Comparison of ENCODE assay signal across 8 cellular contexts in the genomic region with DNA sequence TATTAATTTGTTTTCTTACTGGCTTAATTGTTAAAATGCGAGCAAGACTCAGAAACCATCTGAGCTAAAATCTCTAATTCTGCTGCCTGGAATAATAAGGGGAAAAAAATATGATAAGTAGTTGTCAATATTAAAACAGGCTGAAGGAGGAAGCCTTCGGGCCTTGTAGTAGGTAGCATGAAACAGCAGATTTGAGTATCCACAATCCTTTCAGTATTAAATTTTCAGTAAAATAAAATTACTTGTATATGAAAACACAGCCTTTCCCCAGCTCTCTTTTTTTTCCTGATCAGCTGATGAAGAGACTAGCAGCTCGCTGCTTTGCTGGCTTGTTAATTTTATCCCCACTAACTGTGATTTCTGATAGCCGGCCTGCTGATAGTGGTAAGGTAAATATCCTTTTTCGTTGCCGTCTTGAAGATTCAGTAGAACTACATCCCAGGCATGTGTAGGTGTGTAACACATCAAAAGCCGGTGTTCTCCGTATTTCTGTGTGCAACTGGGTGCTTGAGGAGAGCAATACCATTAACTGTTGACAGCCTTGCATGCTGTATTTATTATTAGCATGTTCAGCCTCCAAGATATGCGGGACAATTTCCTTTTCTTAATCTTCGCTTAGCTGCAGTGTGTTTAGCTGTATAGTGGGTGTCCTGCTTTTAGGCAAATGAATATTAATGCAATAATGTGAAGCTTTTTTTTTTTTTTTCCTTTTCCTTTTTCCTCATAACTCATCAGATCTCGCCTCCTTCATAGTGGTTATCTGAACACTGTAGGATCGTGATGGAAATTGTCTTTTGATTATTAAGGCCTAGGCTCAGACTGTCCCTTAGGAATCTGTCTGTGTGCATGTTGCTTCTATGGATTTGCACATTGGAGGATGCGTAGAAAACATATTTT.
DNase-seq lines count a peak whose midpoint lies in the region; ATAC-seq, FAIRE-seq and TF ChIP-seq lines count a peak whose summit lies in the region.

No MANE protein-coding gene starts in this region.

- H3K27ac Mint-ChIP-seq in IgD-negative memory B cell = peak overlapping the region; percentile 29 to 86 (median 84)
- H3K27ac Mint-ChIP-seq in stimulated activated naive CD8-positive, alpha-beta T cell treated with anti-CD3 and anti-CD28 coated beads, Interleukin-15, amount 100 ng/mL, for 72 hours = peak overlapping the region in 1 of 2 donors; percentile 46

- H3K27me3 Mint-ChIP-seq in IgD-negative memory B cell = no peaks in the 10 kb centered on the region
- H3K27me3 Mint-ChIP-seq in stimulated activated naive CD8-positive, alpha-beta T cell treated with anti-CD3 and anti-CD28 coated beads, Interleukin-15, amount 100 ng/mL, for 72 hours = no peaks in the 10 kb centered on the region

- FAIRE-seq in A549 (lab: Jason Lieb, UNC) (no peak), GM12892 (lab: Jason Lieb, UNC) (no peak)

- H3K4me1 Mint-ChIP-seq in IgD-negative memory B cell = peaks cover 29 to 58% (median 43%) of the 10 kb centered on the region in 3 donors
- H3K4me1 Mint-ChIP-seq in stimulated activated naive CD8-positive, alpha-beta T cell treated with anti-CD3 and anti-CD28 coated beads, Interleukin-15, amount 100 ng/mL, for 72 hours = peaks cover 56% of the 10 kb centered on the region

- DNase-seq in A549 (ENCODE audit: low read depth in 1 of 2, low spot score in 1 of 2) (peak in 1 of 2 experiments; percentile 10), adrenal gland (peak in 1 of 7 donors; percentile 11), inferior parietal cortex (ENCODE audit: extremely low spot score) (peak; percentile 71), OCI-M2 (lab: John Stamatoyannopoulos, UW; ENCODE audit: unreplicated experiment) (no peak), NCI-H1105 (lab: John Stamatoyannopoulos, UW) (no peak), GM12892 (ENCODE audit: insufficient read length) (no peak)
- no peak for DNase-seq in stimulated activated naive CD8-positive, alpha-beta T cell treated with anti-CD3 and anti-CD28 coated beads, Interleukin-15, amount 100 ng/mL, for 72 hours

- TF ChIP-seq POLR2A in A549 (IDR thresholded peaks at IDR 0.05; ENCODE audit: low read length) (no peak), adrenal gland (IDR thresholded peaks at IDR 0.05) (no peak), GM12892 (IDR thresholded peaks at IDR 0.05; ENCODE audit: low read depth, low read length) (no peak)

- POLR2A ChIA-PET in A549 (lab: Yijun Ruan, JAX) = interaction anchor here (0.7 kb wide), 1 partner anchor 685 kb away, joined by 3 read pairs; no protein-coding TSS in a partner anchor

- H3K27me3 ChIP-seq in adrenal gland = no peaks in the 10 kb centered on the region

- no peak overlapping the region; the same call in 2 of the 3 replicates for H3K4me3 ChIP-seq in A549
- H3K4me3 ChIP-seq in adrenal gland = peak overlapping the region in 2 of 4 donors; percentile 15 to 72

- peak overlapping the region; percentile 98 for H3K4me2 ChIP-seq in A549

- peaks cover 9% of the 10 kb centered on the region for H3K36me3 Mint-ChIP-seq in IgD-negative memory B cell

- H3K4me1 ChIP-seq in A549 (peaks cover 11% of the 10 kb centered on the region; the same call in 2 of the 3 replicates), adrenal gland (replicated peaks in 1 of 2) (peaks cover 20 to 35% of the 10 kb centered on the region in 2 donors)

- CTCF ChIA-PET in A549 (lab: Yijun Ruan, JAX) = interaction anchor here (0.7 to 1.3 kb wide), 2 partner anchors 12 to 22 kb away, joined by 3 read pairs; no protein-coding TSS in a partner anchor

- peaks cover 0 to 12% of the 10 kb centered on the region in 2 donors for H3K36me3 ChIP-seq in adrenal gland (replicated peaks in 1 of 2)

- H3K9me3 Mint-ChIP-seq in IgD-negative memory B cell = no peaks in the 10 kb centered on the region
- no peaks in the 10 kb centered on the region for H3K9me3 Mint-ChIP-seq in stimulated activated naive CD8-positive, alpha-beta T cell treated with anti-CD3 and anti-CD28 coated beads, Interleukin-15, amount 100 ng/mL, for 72 hours

- H3K9me3 ChIP-seq in A549 (no peaks in the 10 kb centered on the region), adrenal gland (replicated peaks in 1 of 3) (no peaks in the 10 kb centered on the region)

- no peak for ATAC-seq in A549
- ATAC-seq in stimulated activated naive CD8-positive, alpha-beta T cell treated with anti-CD3 and anti-CD28 coated beads, Interleukin-15, amount 100 ng/mL, for 72 hours = no peak

- intact Hi-C loops in adrenal gland (cut with DNase I) = no loop called here

- no peak for TF ChIP-seq RAD21 in A549 (conservative IDR thresholded peaks at IDR 0.05 in 1 of 2, IDR thresholded peaks at IDR 0.05 in 1 of 2)

- TF ChIP-seq EP300 in A549 (IDR thresholded peaks at IDR 0.05) = no peak

- H3K4me3 Mint-ChIP-seq in IgD-negative memory B cell = peak overlapping the region; percentile 61 to 91 (median 82)
- peak overlapping the region; percentile 67 to 73 for H3K4me3 Mint-ChIP-seq in stimulated activated naive CD8-positive, alpha-beta T cell treated with anti-CD3 and anti-CD28 coated beads, Interleukin-15, amount 100 ng/mL, for 72 hours

- peak overlapping the region; percentile 72 to 78 for H3K27ac ChIP-seq in A549
- peak overlapping the region; percentile 65 to 88 (median 78) for H3K27ac ChIP-seq in adrenal gland

- TF ChIP-seq CTCF in A549 (IDR thresholded peaks at IDR 0.05) (no peak), adrenal gland (IDR thresholded peaks at IDR 0.05) (no peak)

- WGBS in A549 (ENCODE audit: missing lambda C conversion rate) = 64% methylated on average over 13 of the region's 13 CpGs
- 8 to 9% (median 8%) methylated on average over 13 of the region's 13 CpGs for WGBS in adrenal gland, 4 donors

TF ChIP-seq in A549, 52 proteins besides CTCF, POLR2A, EP300 and RAD21:
- TF ChIP-seq PBX3 (IDR thresholded peaks at IDR 0.05) (no peak), MAX (IDR thresholded peaks at IDR 0.05) (no peak), POLR2AphosphoS2 (conservative IDR thresholded peaks at IDR 0.05; ENCODE audit: low read length) (no peak), TP53 (CRISPR knock-in tag; IDR thresholded peaks at IDR 0.05) (no peak)
TF ChIP-seq in A549: peak in this region for 0.
